In the genomic region with DNA sequence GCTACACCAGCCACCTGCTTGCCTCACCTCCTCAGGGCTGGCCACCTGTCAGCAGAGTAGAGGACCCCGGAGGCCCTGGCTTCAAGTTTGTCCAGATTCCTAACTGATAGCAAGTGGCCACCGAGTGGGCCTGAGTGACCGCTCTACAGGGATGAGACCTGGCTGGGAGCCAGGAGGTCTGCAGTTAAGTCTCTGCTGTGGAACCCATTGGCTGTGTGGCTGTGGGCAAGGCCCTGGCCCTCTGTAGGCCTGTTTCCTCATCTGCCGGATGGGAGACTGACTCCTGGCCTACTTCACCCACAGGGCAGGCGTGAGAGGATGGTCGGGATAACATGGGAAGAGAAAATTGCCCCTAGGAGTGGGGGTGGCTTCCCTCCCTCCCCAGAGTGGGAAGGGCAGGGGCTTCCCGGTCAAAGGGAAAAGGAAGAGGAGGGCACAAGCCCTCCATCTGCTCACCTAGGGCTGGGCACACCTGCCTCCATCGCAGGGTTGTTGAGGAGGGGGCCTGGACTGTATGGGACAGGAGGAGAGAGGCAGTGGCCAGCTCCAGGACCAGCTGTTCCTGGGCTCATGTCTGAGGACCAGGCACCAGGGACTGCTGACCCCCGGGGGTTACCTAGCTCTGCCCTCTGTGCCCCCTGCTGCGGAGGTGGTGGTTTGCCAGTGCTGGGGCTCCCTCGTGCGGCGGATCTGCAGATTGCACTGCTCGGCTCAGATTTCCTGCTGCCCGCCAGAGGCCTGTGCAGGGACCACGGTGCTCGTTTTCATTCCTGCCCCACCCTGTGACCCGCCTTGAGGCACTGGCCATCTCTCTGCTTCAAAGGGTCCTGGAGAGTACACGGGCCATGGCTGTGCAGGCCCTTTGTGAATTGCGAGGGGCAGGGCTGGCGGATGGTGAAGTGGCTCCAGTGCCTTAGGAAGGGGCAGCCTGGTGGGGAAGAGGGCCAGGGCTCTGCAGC, we compare ENCODE assay signal across 8 cellular contexts. TPM values are rescaled to one million over a fixed set of nuclear protein-coding genes. Genes with fewer than 3 reads are reported as not detected.
A peak's percentile ranks its signal among the peaks of the same experiment; 100 is the strongest.
DNase-seq lines count a peak whose midpoint lies in the region; ATAC-seq and TF ChIP-seq lines count a peak whose summit lies in the region.

No MANE protein-coding gene starts in this region.

- H3K9me3 ChIP-seq in right lobe of liver, result no peaks in the 10 kb centered on the region

- no peaks in the 10 kb centered on the region for H3K4me1 ChIP-seq in right lobe of liver

- peak; percentile 33 for DNase-seq in NCI-H2029 (lab: John Stamatoyannopoulos, UW)
- DNase-seq in NCI-H2029 treated with DMSO at 0.1 percent for 48 hours (lab: John Stamatoyannopoulos, UW), result no peak
- DNase-seq in NCI-H1694 treated with DMSO at 0.1 percent for 48 hours (lab: John Stamatoyannopoulos, UW), result peak; percentile 40
- peak; percentile 76 to 82 for DNase-seq in activated CD4-positive, alpha-beta T cell treated with anti-CD3 and anti-CD28 coated beads for 24 hours (ENCODE audit: low read depth in 2 of 2)
- DNase-seq in cerebellar cortex (ENCODE audit: low spot score), result peak; percentile 73
- DNase-seq in right lobe of liver, result peak; percentile 71 to 74 (median 74)
- peak; percentile 73 for DNase-seq in stimulated activated CD8-positive, alpha-beta memory T cell treated with anti-CD3 and anti-CD28 coated beads, Interleukin-15, amount 100 ng/mL, for 1 hour (ENCODE audit: low read depth)

- ATAC-seq in right lobe of liver, result peak; percentile 69 to 83 (median 78)
- no peak for ATAC-seq in GM21717 (IDR thresholded peaks at IDR 0.05; ENCODE audit: unreplicated experiment)

- no peak overlapping the region for H3K4me3 ChIP-seq in right lobe of liver

- 37% methylated on average over 8 of the region's 21 CpGs for WGBS in right lobe of liver (ENCODE audit: insufficient coverage, low coverage, low lambda C conversion rate, missing lambda C conversion rate)

- intact Hi-C loops in right lobe of liver (cut with DNase I), result loop anchor here in 1 of 2 donors (10.0 kb wide), 1 partner anchor 276 kb away; no protein-coding TSS in a partner anchor

- no peak for TF ChIP-seq POLR2A in right lobe of liver (IDR thresholded peaks at IDR 0.05)

- H3K27me3 ChIP-seq in right lobe of liver, result no peaks in the 10 kb centered on the region

- no peak overlapping the region for H3K27ac ChIP-seq in right lobe of liver

- peak; percentile 85 to 93 (median 92) for TF ChIP-seq CTCF in right lobe of liver (IDR thresholded peaks at IDR 0.05)

- H3K36me3 ChIP-seq in right lobe of liver, result peaks cover 0 to 7% (median 0%) of the 10 kb centered on the region in 4 donors

RNA-seq across cellular contexts. Expression of gene MTFR1L, which starts 9.1 kb away (rescaled TPM):
- 10 to 100 TPM; 30.8 to 48.9 (median 43.3) TPM for total RNA-seq in right lobe of liver

RNA-seq across cellular contexts. Expression of gene SELENON, which starts 10.6 kb away (rescaled TPM):
- total RNA-seq in right lobe of liver, result 10 to 100 TPM; 11.9 to 21.8 (median 17.8) TPM

RNA-seq across cellular contexts. Expression of gene AUNIP, which starts 48.6 kb away (rescaled TPM):
- under 1 TPM in 2 of 6 experiments, not detected in 4; 0.43 to 0.56 TPM for total RNA-seq in right lobe of liver
